22 cellular contexts compared by ENCODE assay signal in the genomic region with DNA sequence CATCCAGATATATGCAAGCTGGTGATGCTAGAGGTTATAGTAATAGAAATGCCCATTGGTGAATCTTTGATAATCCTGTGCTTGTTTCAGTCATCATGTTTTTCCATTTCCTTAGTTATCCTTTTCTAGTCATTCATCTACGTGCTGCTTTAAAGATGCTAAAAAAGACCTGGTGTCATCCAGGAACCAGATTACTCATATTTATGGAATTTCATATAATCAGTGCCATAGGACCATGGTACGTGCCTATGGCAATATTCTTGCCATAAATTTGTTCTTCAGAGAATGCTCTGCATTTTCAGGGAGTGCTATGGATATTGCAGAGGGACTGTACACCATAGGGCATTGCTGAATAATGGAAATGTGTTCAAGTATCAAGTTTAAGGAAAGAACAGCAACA.
"Had no signal": no experiment of that assay in that cellular context is flagged by ENCODE, and none has a peak within 500 bp of the region (broad histone marks: within the 10 kb centered on the region; RNA-seq: fewer than 3 reads in every experiment).

No MANE protein-coding gene starts in this region.

- H3K27ac ChIP-seq: HL-60, KMS-11, SJCRH30 had no signal

- FAIRE-seq: HTR-8/SVneo, K562 had no signal

- H3K9ac ChIP-seq: KMS-11 had no signal

- DNase-seq: Kasumi-1, MM.1S, NCI-H1092 treated with DMSO at 0.1 percent for 48 hours, NCI-H1436, NCI-H187, NCI-H2029, NCI-H2081 treated with DMSO at 0.1 percent for 48 hours, NCI-H2171, NCI-H226, NCI-H446, NCI-H510A, NCI-H524 treated with DMSO at 0.1 percent for 48 hours, NCI-H69, NCI-H774, SHP77 treated with DMSO at 0.1 percent for 48 hours, SJCRH30, SW 1271, T-cell had no signal

- H3K36me3 ChIP-seq: SJCRH30 had no signal

- H3K4me2 ChIP-seq: KMS-11 had no signal

- H3K27me3 ChIP-seq: SJCRH30 had no signal

- H3K4me3 ChIP-seq: K562, SJCRH30 had no signal

- H3K9me3 ChIP-seq: SJCRH30 had no signal
